Comparison of ENCODE assay signal across 1 cellular context in the genomic region with DNA sequence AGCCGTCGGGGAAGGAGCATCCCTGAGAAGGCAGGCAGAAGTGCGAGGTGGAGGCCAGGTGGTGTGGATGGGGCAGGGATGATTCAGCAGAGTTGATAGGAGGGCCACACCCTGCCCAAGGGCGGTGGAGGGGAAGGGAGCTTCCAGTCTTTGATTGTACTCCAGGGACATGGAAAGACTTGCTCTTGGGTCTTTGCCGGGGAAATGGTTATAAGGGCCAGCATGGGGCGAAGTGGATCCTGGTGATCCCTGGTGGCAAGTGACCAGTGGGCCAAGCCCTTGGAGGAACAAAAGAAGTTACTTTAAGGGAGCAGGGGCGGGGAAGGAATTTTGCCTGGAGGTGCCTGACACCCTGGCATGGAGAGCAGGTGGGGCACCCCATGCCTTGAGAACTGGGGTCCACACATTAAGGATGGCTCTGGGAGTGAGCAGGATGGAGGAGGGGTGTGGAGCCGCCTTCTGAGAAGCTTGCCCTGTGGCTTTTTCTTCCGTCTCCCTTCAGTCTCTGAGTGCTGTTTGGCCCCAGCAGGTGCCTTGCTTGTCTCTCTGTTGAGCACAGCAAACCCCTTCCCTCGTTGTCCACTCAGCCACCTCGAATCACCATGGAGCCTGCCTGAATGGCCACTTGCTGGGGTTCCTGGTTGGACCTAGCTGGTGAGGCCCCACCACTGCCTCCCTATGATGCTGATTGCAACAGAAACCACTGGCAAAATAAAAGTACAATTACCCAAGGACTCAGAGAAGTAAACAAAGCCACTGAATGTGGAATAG.
TF ChIP-seq lines count a peak whose summit lies in the region.

No MANE protein-coding gene starts in this region.

TF ChIP-seq in SK-N-SH, 30 proteins besides CTCF, POLR2A, EP300 and RAD21 (continued from another document):
- TF ChIP-seq, protein P1, sequence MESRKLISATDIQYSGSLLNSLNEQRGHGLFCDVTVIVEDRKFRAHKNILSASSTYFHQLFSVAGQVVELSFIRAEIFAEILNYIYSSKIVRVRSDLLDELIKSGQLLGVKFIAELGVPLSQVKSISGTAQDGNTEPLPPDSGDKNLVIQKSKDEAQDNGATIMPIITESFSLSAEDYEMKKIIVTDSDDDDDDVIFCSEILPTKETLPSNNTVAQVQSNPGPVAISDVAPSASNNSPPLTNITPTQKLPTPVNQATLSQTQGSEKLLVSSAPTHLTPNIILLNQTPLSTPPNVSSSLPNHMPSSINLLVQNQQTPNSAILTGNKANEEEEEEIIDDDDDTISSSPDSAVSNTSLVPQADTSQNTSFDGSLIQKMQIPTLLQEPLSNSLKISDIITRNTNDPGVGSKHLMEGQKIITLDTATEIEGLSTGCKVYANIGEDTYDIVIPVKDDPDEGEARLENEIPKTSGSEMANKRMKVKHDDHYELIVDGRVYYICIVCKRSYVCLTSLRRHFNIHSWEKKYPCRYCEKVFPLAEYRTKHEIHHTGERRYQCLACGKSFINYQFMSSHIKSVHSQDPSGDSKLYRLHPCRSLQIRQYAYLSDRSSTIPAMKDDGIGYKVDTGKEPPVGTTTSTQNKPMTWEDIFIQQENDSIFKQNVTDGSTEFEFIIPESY (IDR thresholded peaks at IDR 0.05; ENCODE audit: borderline replicate concordance, low read depth): no peak
- TF ChIP-seq JUND (IDR thresholded peaks at IDR 0.05): no peak
